Comparison of ENCODE assay signal across 39 cellular contexts in genomic region chr7:34317039-34317438, GRCh38.
"Had no signal": no experiment of that assay in that cellular context is flagged by ENCODE, and none has a peak within 500 bp of the region (broad histone marks: within the 10 kb centered on the region; RNA-seq: fewer than 3 reads in every experiment).

No MANE protein-coding gene starts in this region.

- H3K4me3 Mint-ChIP-seq: activated B cell treated with CpG ODN at 0.5 μM for 24 hours; activated CD4-positive, alpha-beta memory T cell treated with anti-CD3 and anti-CD28 coated beads for 36 hours; activated CD4-positive, alpha-beta T cell treated with anti-CD3 and anti-CD28 coated beads for 36 hours; activated CD4-positive, alpha-beta T cell treated with anti-CD3 and anti-CD28 coated beads, Interleukin-2, amount 10 ng/mL, durations not matched to agents 24 days and 14 days; activated CD8-positive, alpha-beta memory T cell treated with anti-CD3 and anti-CD28 coated beads, Interleukin-2, amount 10 ng/mL, durations not matched to agents 7 days and 5 days; activated CD8-positive, alpha-beta T cell treated with anti-CD3 and anti-CD28 coated beads, Interleukin-2, amount 10 ng/mL, durations not matched to agents 7 days and 5 days; activated naive CD4-positive, alpha-beta T cell treated with anti-CD3 and anti-CD28 coated beads for 36 hours; activated naive CD4-positive, alpha-beta T cell treated with anti-CD3 and anti-CD28 coated beads, Interleukin-2, amount 50 U/mL, for 24 hours; activated naive CD8-positive, alpha-beta T cell treated with anti-CD3 and anti-CD28 coated beads for 36 hours; activated naive CD8-positive, alpha-beta T cell treated with anti-CD3 and anti-CD28 coated beads, Interleukin-2, amount 50 U/mL, for 24 hours; activated T-helper 1 cell treated with anti-CD3 and anti-CD28 coated beads, Interleukin-12 subunit alpha, Interleukin-12 subunit beta, Interleukin-2, Interleukin-4 antibody, amounts not matched to agents 30 ng/mL and 10 ng/mL and 1 ng/mL, durations not matched to agents 14 hours and 24 hours and 36 hours; brain; dendritic cell treated with granulocyte-macrophage colony-stimulating factor and Interleukin-4, amounts not matched to agents 40 ng/mL and 50 ng/mL, for 4 days; endodermal cell; T-helper 17 cell; T-helper 2 cell treated with Interferon-gamma antibody and Interleukin-4, amounts not matched to agents 5 μg/mL and 100 μg/mL, for 36 hours had no signal

- H3K9me3 Mint-ChIP-seq: activated CD4-positive, alpha-beta T cell treated with anti-CD3 and anti-CD28 coated beads, Interleukin-2, amount 10 ng/mL, durations not matched to agents 24 days and 14 days had no signal

- H3K36me3 Mint-ChIP-seq: activated CD4-positive, alpha-beta memory T cell treated with anti-CD3 and anti-CD28 coated beads for 36 hours; activated CD8-positive, alpha-beta memory T cell treated with anti-CD3 and anti-CD28 coated beads, Interleukin-2, amount 10 ng/mL, durations not matched to agents 7 days and 5 days; activated naive CD4-positive, alpha-beta T cell treated with anti-CD3 and anti-CD28 coated beads, Interleukin-2, amount 50 U/mL, for 24 hours; activated naive CD8-positive, alpha-beta T cell treated with anti-CD3 and anti-CD28 coated beads for 36 hours; brain had no signal

- H3K27ac Mint-ChIP-seq: activated B cell treated with CpG ODN at 0.5 μM for 24 hours; activated CD4-positive, alpha-beta memory T cell treated with anti-CD3 and anti-CD28 coated beads for 36 hours; activated CD4-positive, alpha-beta T cell treated with anti-CD3 and anti-CD28 coated beads for 36 hours; activated CD4-positive, alpha-beta T cell treated with anti-CD3 and anti-CD28 coated beads, Interleukin-2, amount 10 ng/mL, durations not matched to agents 24 days and 14 days; activated CD8-positive, alpha-beta memory T cell treated with anti-CD3 and anti-CD28 coated beads, Interleukin-2, amount 10 ng/mL, durations not matched to agents 7 days and 5 days; activated CD8-positive, alpha-beta T cell treated with anti-CD3 and anti-CD28 coated beads, Interleukin-2, amount 10 ng/mL, durations not matched to agents 7 days and 5 days; activated naive CD4-positive, alpha-beta T cell treated with anti-CD3 and anti-CD28 coated beads for 36 hours; activated naive CD4-positive, alpha-beta T cell treated with anti-CD3 and anti-CD28 coated beads, Interleukin-2, amount 50 U/mL, for 24 hours; activated naive CD8-positive, alpha-beta T cell treated with anti-CD3 and anti-CD28 coated beads for 36 hours; activated naive CD8-positive, alpha-beta T cell treated with anti-CD3 and anti-CD28 coated beads, Interleukin-2, amount 50 U/mL, for 24 hours; activated T-helper 1 cell treated with anti-CD3 and anti-CD28 coated beads, Interleukin-12 subunit alpha, Interleukin-12 subunit beta, Interleukin-2, Interleukin-4 antibody, amounts not matched to agents 30 ng/mL and 10 ng/mL and 1 ng/mL, durations not matched to agents 14 hours and 24 hours and 36 hours; activated T-helper 2 cell treated with anti-CD3 and anti-CD28 coated beads, Interferon-gamma antibody, Interleukin-2, Interleukin-4, amounts not matched to agents 10 μg/mL and 5 μg/mL and 100 μg/mL, durations not matched to agents 14 hours and 24 hours and 36 hours; brain; dendritic cell treated with granulocyte-macrophage colony-stimulating factor and Interleukin-4, amounts not matched to agents 40 ng/mL and 50 ng/mL, for 4 days; endodermal cell; T-helper 17 cell; T-helper 2 cell treated with Interferon-gamma antibody and Interleukin-4, amounts not matched to agents 5 μg/mL and 100 μg/mL, for 36 hours had no signal

- H3K9me3 ChIP-seq: adrenal gland, gastrocnemius medialis had no signal

- H3K36me3 ChIP-seq: adrenal gland, ascending aorta, breast epithelium, cardiac muscle cell, gastrocnemius medialis, heart left ventricle, WERI-Rb-1 had no signal

- H3K27ac ChIP-seq: adrenal gland, ascending aorta, breast epithelium, cardiac muscle cell, coronary artery, dorsolateral prefrontal cortex, foreskin keratinocyte, gastrocnemius medialis, heart left ventricle, WERI-Rb-1 had no signal

- H3K4me3 ChIP-seq: adrenal gland, ascending aorta, breast epithelium, cardiac muscle cell, coronary artery, dorsolateral prefrontal cortex, gastrocnemius medialis, heart left ventricle had no signal

- H3K4me1 Mint-ChIP-seq: activated naive CD8-positive, alpha-beta T cell treated with anti-CD3 and anti-CD28 coated beads, Interleukin-2, amount 50 U/mL, for 24 hours had no signal

- H3K4me1 ChIP-seq: breast epithelium, gastrocnemius medialis had no signal

- DNase-seq: activated B cell treated with CpG ODN at 0.5 μM for 24 hours; activated CD4-positive, alpha-beta memory T cell treated with anti-CD3 and anti-CD28 coated beads for 36 hours; activated CD4-positive, alpha-beta T cell treated with anti-CD3 and anti-CD28 coated beads for 36 hours; activated CD4-positive, alpha-beta T cell treated with anti-CD3 and anti-CD28 coated beads, Interleukin-2, amount 10 ng/mL, durations not matched to agents 24 days and 14 days; activated CD8-positive, alpha-beta memory T cell treated with anti-CD3 and anti-CD28 coated beads, Interleukin-2, amount 10 ng/mL, durations not matched to agents 7 days and 5 days; activated CD8-positive, alpha-beta memory T cell treated with anti-CD3 and anti-CD28 coated beads, Interleukin-2, amount 50 U/mL, for 4 hours; activated CD8-positive, alpha-beta T cell treated with anti-CD3 and anti-CD28 coated beads, Interleukin-2, amount 10 ng/mL, durations not matched to agents 7 days and 5 days; activated effector memory CD4-positive, alpha-beta T cell treated with anti-CD3 and anti-CD28 coated beads, Interleukin-2, amount 50 U/mL, for 16 hours; activated naive CD4-positive, alpha-beta T cell treated with anti-CD3 and anti-CD28 coated beads for 36 hours; activated naive CD8-positive, alpha-beta T cell treated with anti-CD3 and anti-CD28 coated beads for 36 hours; activated naive CD8-positive, alpha-beta T cell treated with anti-CD3 and anti-CD28 coated beads, Interleukin-2, amount 50 U/mL, for 24 hours; activated T-cell treated with anti-CD3 and anti-CD28 coated beads, Interleukin-2, amount 50 U/mL, for 1 hour; activated T-cell treated with anti-CD3 and anti-CD28 coated beads, Interleukin-2, amount 50 U/mL, for 48 hours; adrenal gland; central memory CD4-positive, alpha-beta T cell; cerebellar nuclear complex; dorsolateral prefrontal cortex; effector memory CD4-positive, alpha-beta T cell; endodermal cell; foreskin keratinocyte; gastrocnemius medialis; glutamatergic neuron; heart left ventricle; T-helper 1 cell; T-helper 17 cell; T1000; WERI-Rb-1 had no signal

- H3K27me3 ChIP-seq: adrenal gland, ascending aorta, breast epithelium, cardiac muscle cell, dorsolateral prefrontal cortex, foreskin keratinocyte, gastrocnemius medialis had no signal

- H3K27me3 Mint-ChIP-seq: brain had no signal

- ATAC-seq: activated CD4-positive, alpha-beta T cell treated with anti-CD3 and anti-CD28 coated beads for 36 hours; activated CD4-positive, CD25-positive, alpha-beta regulatory T cell treated with anti-CD3 and anti-CD28 coated beads, Interleukin-2, amount 50 U/mL, for 24 hours; activated CD8-positive, alpha-beta memory T cell treated with anti-CD3 and anti-CD28 coated beads, Interleukin-2, amount 10 ng/mL, durations not matched to agents 7 days and 5 days; activated CD8-positive, alpha-beta T cell treated with anti-CD3 and anti-CD28 coated beads, Interleukin-2, amount 10 ng/mL, durations not matched to agents 7 days and 5 days; activated naive CD8-positive, alpha-beta T cell treated with anti-CD3 and anti-CD28 coated beads, Interleukin-2, amount 50 U/mL, for 24 hours; esophagus mucosa; foreskin keratinocyte; gastrocnemius medialis; heart left ventricle; T-helper 17 cell had no signal
